15 cellular contexts compared by ENCODE assay signal in the genomic region with DNA sequence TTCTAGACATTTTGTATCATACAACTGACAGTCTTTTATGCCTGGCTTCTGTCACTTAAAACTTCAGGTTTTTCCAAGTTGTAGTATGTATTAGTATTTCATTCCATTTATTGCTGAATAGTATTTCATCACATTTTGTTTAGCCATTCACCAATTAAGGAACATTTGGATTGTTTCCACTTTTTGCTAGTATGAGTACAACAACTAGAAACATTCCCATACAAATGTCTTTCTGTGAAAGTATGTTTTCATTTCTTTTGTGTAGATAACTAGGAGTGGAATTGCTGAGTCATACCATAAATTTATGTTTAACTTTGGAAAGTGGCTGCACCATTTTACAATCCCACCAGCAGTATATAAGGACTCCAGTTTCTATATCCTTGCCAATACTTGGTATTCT.
DNase-seq lines count a peak whose midpoint lies in the region; ATAC-seq, FAIRE-seq and TF ChIP-seq lines count a peak whose summit lies in the region.
"Had no signal": no experiment of that assay in that cellular context is flagged by ENCODE, and none has a peak within 500 bp of the region (broad histone marks: within the 10 kb centered on the region; RNA-seq: fewer than 3 reads in every experiment).

No MANE protein-coding gene starts in this region.

- no peak overlapping the region for H4K5ac ChIP-seq in H1 (ENCODE audit: insufficient read length, low read depth, low read length)

- H3K4me3 Mint-ChIP-seq in osteocyte (ENCODE audit: unreplicated experiment) = no peak overlapping the region
- H3K4me3 Mint-ChIP-seq: activated naive CD8-positive, alpha-beta T cell; endodermal cell had no signal

- H3K23me2 ChIP-seq in H1 (ENCODE audit: low read depth, low read length) = no peaks in the 10 kb centered on the region

- H3K56ac ChIP-seq in H1 (replicated peaks; ENCODE audit: insufficient read length, low read depth, low read length) = no peak overlapping the region

- peaks cover 4% of the 10 kb centered on the region for H3K9me3 Mint-ChIP-seq in osteocyte (ENCODE audit: unreplicated experiment)
- H3K9me3 Mint-ChIP-seq: endodermal cell had no signal

- no peak overlapping the region for H3K4ac ChIP-seq in H1 (replicated peaks; ENCODE audit: insufficient read length, low read depth, low read length)

- H2BK12ac ChIP-seq in H1 (ENCODE audit: low read depth, low read length) = no peak overlapping the region

- no peaks in the 10 kb centered on the region for H3K79me1 ChIP-seq in H1 (ENCODE audit: low read depth, low read length)

- H3K9me2 ChIP-seq in OCI-LY7 (ENCODE audit: insufficient read depth, low read length) = no peaks in the 10 kb centered on the region

- H3K9me3 ChIP-seq in OCI-LY7 (ENCODE audit: low read length) (no peaks in the 10 kb centered on the region), H1 (ENCODE audit: insufficient read depth in 2 of 2, low read depth in 1 of 2, low read length in 1 of 2) (no peaks in the 10 kb centered on the region), prostate gland (no peaks in the 10 kb centered on the region)
- H3K9me3 ChIP-seq: spleen had no signal

- FAIRE-seq in H1 (lab: Jason Lieb, UNC) = no peak

- in situ Hi-C loops in Caki2 (cut with HindIII; ENCODE audit: low pct_unique_long_range_greater_than_20kb, low sequenced_read_pairs) = no loop called here

- H3K36me3 ChIP-seq in OCI-LY7 (ENCODE audit: insufficient read depth, low read length) (no peaks in the 10 kb centered on the region), H1 (ENCODE audit: control insufficient read depth in 2 of 4, insufficient read depth in 4 of 4, low read length in 3 of 4) (peaks cover 0 to 2% (median 0%) of the 10 kb centered on the region in 4 experiments; a peak in 1 of 8 replicates), prostate gland (no peaks in the 10 kb centered on the region)

- H2AFZ ChIP-seq in OCI-LY7 (ENCODE audit: low read length) = no peak overlapping the region
- H2AFZ ChIP-seq in H1 (ENCODE audit: low read length) = no peak overlapping the region

- no peak overlapping the region for H3K4me3 ChIP-seq in OCI-LY7 (ENCODE audit: low read depth, low read length, poor library complexity, severe bottlenecking)
- H3K4me3 ChIP-seq in H1 (ENCODE audit: extremely low read depth in 1 of 4, insufficient read depth in 2 of 4, low read depth in 3 of 4, low read length in 4 of 4) = no peak overlapping the region
- H3K4me3 ChIP-seq in prostate gland = no peak overlapping the region
- H3K4me3 ChIP-seq: spleen had no signal

- TF ChIP-seq RAD21 in H1 (IDR thresholded peaks at IDR 0.05 in 1 of 2, conservative IDR thresholded peaks at IDR 0.05 in 1 of 2; ENCODE audit: low read depth in 2 of 2, low read length in 2 of 2) = no peak

- H3K79me2 ChIP-seq in OCI-LY7 (ENCODE audit: insufficient read depth, low read depth, low read length) (no peaks in the 10 kb centered on the region), H1 (ENCODE audit: control insufficient read depth in 1 of 2, insufficient read depth in 2 of 2, low read length in 2 of 2) (no peaks in the 10 kb centered on the region)

- H3K27ac ChIP-seq in OCI-LY7 (ENCODE audit: low read depth, low read length, poor library complexity, severe bottlenecking) (no peak overlapping the region), H1 (ENCODE audit: low read depth, low read length) (no peak overlapping the region), prostate gland (no peak overlapping the region)
- H3K27ac ChIP-seq: spleen had no signal

- no peak overlapping the region for H3K23ac ChIP-seq in H1 (ENCODE audit: insufficient read length)

- H3K27ac Mint-ChIP-seq in osteocyte (ENCODE audit: unreplicated experiment) = peak overlapping the region; percentile 93
- H3K27ac Mint-ChIP-seq: activated naive CD8-positive, alpha-beta T cell; endodermal cell had no signal

- no peak overlapping the region for H2BK15ac ChIP-seq in H1 (ENCODE audit: low read length)

- H3K4me1 ChIP-seq in OCI-LY7 (ENCODE audit: insufficient read depth, low read length, poor library complexity, severe bottlenecking) = peaks cover 8% of the 10 kb centered on the region
- H3K4me1 ChIP-seq in H1 (replicated peaks in 1 of 4; ENCODE audit: control insufficient read depth in 3 of 4, insufficient read depth in 4 of 4, low read length in 3 of 4) = no peaks in the 10 kb centered on the region
- no peaks in the 10 kb centered on the region for H3K4me1 ChIP-seq in prostate gland (replicated peaks)

- POLR2A ChIA-PET in OCI-LY7 (lab: Charles Lee) = no interaction called here
- POLR2A ChIA-PET in H1 (lab: Charles Lee; ENCODE audit: partially characterized antibody) = interaction anchor here (0.6 kb wide), 1 partner anchor 12 kb away, joined by 3 read pairs; no protein-coding TSS in a partner anchor

- H3K36me3 Mint-ChIP-seq in osteocyte (ENCODE audit: unreplicated experiment) = peaks cover 22% of the 10 kb centered on the region

- H3K9ac ChIP-seq in H1 (replicated peaks in 1 of 4; ENCODE audit: extremely low read depth in 1 of 4, low read depth in 3 of 4, low read length in 3 of 4) = no peak overlapping the region

- peaks cover 26% of the 10 kb centered on the region for H3K4me1 Mint-ChIP-seq in osteocyte (ENCODE audit: unreplicated experiment)
- H3K4me1 Mint-ChIP-seq: endodermal cell had no signal

- CTCF ChIA-PET in OCI-LY7 (lab: Charles Lee; ENCODE audit: unreplicated experiment) = interaction anchor here (0.6 kb wide), 1 partner anchor 91 kb away, joined by 3 read pairs; no protein-coding TSS in a partner anchor
- CTCF ChIA-PET in H1 (lab: Charles Lee; ENCODE audit: partially characterized antibody) = no interaction called here

- H2AK5ac ChIP-seq in H1 (ENCODE audit: low read depth, low read length) = no peak overlapping the region

- TF ChIP-seq POLR2A in H1 (IDR thresholded peaks at IDR 0.05; ENCODE audit: control extremely low read depth in 1 of 2, low read depth in 2 of 2, low read length in 2 of 2) (no peak), prostate gland (IDR thresholded peaks at IDR 0.05) (no peak)

- no peak overlapping the region for H4K91ac ChIP-seq in H1 (replicated peaks; ENCODE audit: insufficient read length, low read length)

- H3K14ac ChIP-seq in H1 (ENCODE audit: insufficient read length) = no peak overlapping the region

- no peak overlapping the region for H2BK120ac ChIP-seq in H1 (replicated peaks; ENCODE audit: low read depth, low read length)

- intact Hi-C loops in OCI-LY7 (cut with micrococcal nuclease; ENCODE audit: unreplicated experiment) (no loop called here), prostate gland (cut with DNase I) (no loop called here)

- H3K27me3 Mint-ChIP-seq in osteocyte (ENCODE audit: unreplicated experiment) = no peaks in the 10 kb centered on the region
- H3K27me3 Mint-ChIP-seq: activated naive CD8-positive, alpha-beta T cell had no signal

- no peak overlapping the region for H4K8ac ChIP-seq in H1 (ENCODE audit: extremely low read depth, insufficient read depth, low read length)

- no peak overlapping the region for H2BK5ac ChIP-seq in H1 (ENCODE audit: low read depth, low read length)

- ATAC-seq in GM19328 (IDR thresholded peaks at IDR 0.05; ENCODE audit: unreplicated experiment) = no peak

- H3K18ac ChIP-seq in H1 (ENCODE audit: extremely low read depth, low read length) = no peak overlapping the region

- H4K20me1 ChIP-seq in OCI-LY7 (ENCODE audit: insufficient read depth, low read length) = no peaks in the 10 kb centered on the region
- no peaks in the 10 kb centered on the region for H4K20me1 ChIP-seq in H1 (replicated peaks in 1 of 2; ENCODE audit: control insufficient read depth in 1 of 2, insufficient read depth in 2 of 2, low read length in 2 of 2)

- TF ChIP-seq EP300 in H1 (IDR thresholded peaks at IDR 0.05; ENCODE audit: borderline replicate concordance in 1 of 2, low read depth in 2 of 2, low read length in 2 of 2) = no peak

- no peak overlapping the region for H3K4me2 ChIP-seq in OCI-LY7 (ENCODE audit: low read length)
- no peak overlapping the region for H3K4me2 ChIP-seq in H1 (ENCODE audit: insufficient read depth in 1 of 2, low read depth in 2 of 2, low read length in 2 of 2)

- no peaks in the 10 kb centered on the region for H3K27me3 ChIP-seq in H1 (replicated peaks in 1 of 4; ENCODE audit: control insufficient read depth in 3 of 4, extremely low read depth in 1 of 4, insufficient read depth in 3 of 4, low read length in 3 of 4)
- no peaks in the 10 kb centered on the region for H3K27me3 ChIP-seq in prostate gland (replicated peaks; ENCODE audit: insufficient read depth)
- H3K27me3 ChIP-seq: spleen had no signal

- peak; percentile 47 for DNase-seq in Caki2 (ENCODE audit: low read depth)
- DNase-seq in OCI-LY7 (ENCODE audit: low spot score) = no peak
- DNase-seq in H1 (ENCODE audit: low read depth in 1 of 2, low spot score in 2 of 2) = no peak
- DNase-seq in osteocyte (ENCODE audit: extremely low spot score, unreplicated experiment) = no peak
- DNase-seq in prostate gland (ENCODE audit: low spot score) = no peak
- DNase-seq in NCI-H1092 treated with DMSO at 0.1 percent for 48 hours (lab: John Stamatoyannopoulos, UW) = no peak
- DNase-seq in activated gamma-delta T cell treated with Interleukin-2 at 50 U/mL for 16 hours = no peak
- DNase-seq: activated CD4-positive, alpha-beta T cell treated with anti-CD3 and anti-CD28 coated beads, Interleukin-2, amount 50 U/mL, for 4 hours; DMS53; endodermal cell; NCI-H1694; NK-92 treated with Interleukin-12 subunit alpha and Interleukin-12 subunit beta, amount 100 ng/mL, for 24 hours; spleen had no signal

- H2BK20ac ChIP-seq in H1 (ENCODE audit: low read length) = no peak overlapping the region

- TSS peak; percentile 26 for BruUV-seq in OCI-LY7 (replicated peaks; lab: Mats Ljungman, UMichigan)

- no peak for TF ChIP-seq CTCF in OCI-LY7 (conservative IDR thresholded peaks at IDR 0.05; ENCODE audit: low read length)
- TF ChIP-seq CTCF in H1 (IDR thresholded peaks at IDR 0.05; ENCODE audit: control extremely low read depth in 1 of 3, insufficient read depth in 1 of 3, low read depth in 1 of 3, low read length in 3 of 3) = no peak
- no peak for TF ChIP-seq CTCF in osteocyte (IDR thresholded peaks at IDR 0.05)
- no peak for TF ChIP-seq CTCF in prostate gland (IDR thresholded peaks at IDR 0.05)

TF ChIP-seq in H1, 55 proteins besides CTCF, POLR2A, EP300 and RAD21:
- TF ChIP-seq YY1 (IDR thresholded peaks at IDR 0.05; ENCODE audit: low read depth, low read length) (no peak), MAFK (IDR thresholded peaks at IDR 0.05; ENCODE audit: low read depth, low read length) (peak; percentile 32; the same call in 1 of the 2 replicates)
